9 cellular contexts compared by ENCODE assay signal in the genomic region with DNA sequence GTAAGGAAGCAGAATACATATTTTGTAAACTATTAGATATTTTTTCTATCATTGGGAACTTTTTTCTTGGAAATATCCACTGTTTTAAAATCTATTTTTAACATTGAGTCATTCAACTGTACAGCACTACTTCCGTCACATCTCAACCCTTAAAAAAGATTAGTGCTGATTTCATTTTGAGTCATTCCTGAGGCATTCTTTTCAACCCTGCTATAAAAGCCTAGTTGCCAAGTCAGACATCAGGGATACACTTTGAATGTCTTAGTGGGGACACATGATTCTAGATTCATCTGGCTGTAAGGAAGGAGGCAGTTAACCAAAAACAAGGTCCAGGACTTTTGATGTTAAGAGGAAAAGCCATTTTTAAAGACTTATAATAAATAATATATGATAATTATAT.
DNase-seq lines count a peak whose midpoint lies in the region; ATAC-seq and TF ChIP-seq lines count a peak whose summit lies in the region.
"Had no signal": no experiment of that assay in that cellular context is flagged by ENCODE, and none has a peak within 500 bp of the region (broad histone marks: within the 10 kb centered on the region; RNA-seq: fewer than 3 reads in every experiment).

No MANE protein-coding gene starts in this region.

- H3K4me1 ChIP-seq in lower lobe of right lung = no peaks in the 10 kb centered on the region

- H3K4me3 ChIP-seq in astrocyte of the spinal cord (ENCODE audit: low read depth, low read length) (no peak overlapping the region), lower lobe of right lung (no peak overlapping the region)

- TF ChIP-seq CTCF in astrocyte of the spinal cord (IDR thresholded peaks at IDR 0.05; ENCODE audit: low read depth, low read length) (no peak), lower lobe of right lung (IDR thresholded peaks at IDR 0.05) (no peak)

- in situ Hi-C loops in astrocyte of the spinal cord (cut with HindIII; ENCODE audit: low sequenced_read_pairs) = no loop called here

- no peaks in the 10 kb centered on the region for H3K36me3 ChIP-seq in lower lobe of right lung

- ATAC-seq in HG02938 (IDR thresholded peaks at IDR 0.05; ENCODE audit: unreplicated experiment) = peak; percentile 78
- ATAC-seq in lower lobe of right lung = peak; percentile 19 to 69

- intact Hi-C loops in lower lobe of right lung (cut with DNase I) = no loop called here

- H3K27me3 ChIP-seq in lower lobe of right lung (ENCODE audit: low read depth) = no peaks in the 10 kb centered on the region

- DNase-seq in EL = peak; percentile 92
- peak; percentile 94 for DNase-seq in astrocyte of the spinal cord (ENCODE audit: low read depth, low spot score)
- DNase-seq in lower lobe of right lung = no peak
- DNase-seq in NOMO-1 treated with DMSO at 0.1 percent for 48 hours (lab: John Stamatoyannopoulos, UW; ENCODE audit: unreplicated experiment) = no peak
- no peak for DNase-seq in midbrain (lab: John Stamatoyannopoulos, UW)
- DNase-seq in SK-N-DZ (ENCODE audit: low spot score) = no peak
- no peak for DNase-seq in NCI-H128 (lab: John Stamatoyannopoulos, UW; ENCODE audit: unreplicated experiment)
- DNase-seq: effector CD4-positive, alpha-beta T cell had no signal

- H3K9me3 ChIP-seq in lower lobe of right lung = no peaks in the 10 kb centered on the region

- no peak overlapping the region for H3K27ac ChIP-seq in lower lobe of right lung

Comparison
In these comparisons a context has a peak if more than half of its experiments do, and no peak if none do; other contexts are left out.
1. DNase-seq: peak in EL (single experiment) and astrocyte of the spinal cord (single experiment); none in lower lobe of right lung (single experiment), NOMO-1 treated with DMSO at 0.1 percent for 48 hours (single experiment), midbrain (single experiment), SK-N-DZ (single experiment) and NCI-H128 (single experiment).